Comparison of ENCODE assay signal across 1 cellular context in the genomic region with DNA sequence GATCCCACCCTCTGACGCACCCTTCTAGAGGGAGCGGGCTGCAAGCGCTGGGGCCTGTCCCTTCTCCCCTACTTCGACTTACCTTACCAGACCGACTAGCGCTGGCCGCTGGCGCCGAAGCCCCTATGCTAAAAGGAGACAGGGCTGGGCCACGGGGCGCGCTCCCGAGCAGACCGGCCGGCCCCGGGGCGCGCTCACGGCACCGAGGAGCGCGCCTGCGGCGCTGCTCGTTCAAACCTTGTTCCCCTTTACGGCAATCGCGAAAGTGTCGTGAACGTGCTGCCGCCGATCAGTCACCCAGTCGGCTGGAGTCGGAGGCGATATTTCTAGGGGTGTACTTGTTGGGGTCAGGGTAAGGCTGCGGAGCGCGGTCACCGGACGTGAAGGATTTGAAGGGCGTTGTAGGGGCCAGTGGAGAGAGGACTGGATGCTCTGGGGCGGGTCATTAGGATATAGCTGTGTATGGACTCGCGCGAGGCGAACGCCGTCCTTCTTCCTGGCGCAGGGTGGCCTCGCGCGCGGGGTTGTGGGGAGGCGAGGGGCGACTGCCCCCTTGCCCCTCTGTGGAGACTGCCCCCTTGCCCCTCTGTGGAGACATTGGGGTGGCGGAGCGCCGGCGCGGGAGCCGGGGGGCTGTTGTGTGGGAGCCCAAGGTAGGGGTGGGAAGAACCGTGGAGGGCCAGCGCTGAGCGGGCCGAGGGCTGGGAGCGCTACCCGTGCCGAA.
TF ChIP-seq lines count a peak whose summit lies in the region.

A gene (plus strand): TSS at position 268 of the 724 bp plus-strand sequence. CDS start 7,492 bp downstream, outside the sequence.
A gene (minus strand): TSS at position 138 of the 724 bp plus-strand sequence. CDS start 8,539 bp downstream, outside the sequence.

TF ChIP-seq in HEK293, 187 proteins besides CTCF, POLR2A, EP300 and RAD21 (continued from another document):
- TF ChIP-seq, protein P1, sequence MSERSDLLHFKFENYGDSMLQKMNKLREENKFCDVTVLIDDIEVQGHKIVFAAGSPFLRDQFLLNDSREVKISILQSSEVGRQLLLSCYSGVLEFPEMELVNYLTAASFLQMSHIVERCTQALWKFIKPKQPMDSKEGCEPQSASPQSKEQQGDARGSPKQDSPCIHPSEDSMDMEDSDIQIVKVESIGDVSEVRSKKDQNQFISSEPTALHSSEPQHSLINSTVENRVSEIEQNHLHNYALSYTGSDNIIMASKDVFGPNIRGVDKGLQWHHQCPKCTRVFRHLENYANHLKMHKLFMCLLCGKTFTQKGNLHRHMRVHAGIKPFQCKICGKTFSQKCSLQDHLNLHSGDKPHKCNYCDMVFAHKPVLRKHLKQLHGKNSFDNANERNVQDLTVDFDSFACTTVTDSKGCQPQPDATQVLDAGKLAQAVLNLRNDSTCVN (tag by site-specific recombination; optimal IDR thresholded peaks at IDR 0.05): peak; percentile 97
- TF ChIP-seq ZIC2 (tag by site-specific recombination; IDR thresholded peaks at IDR 0.05) (peak; percentile 53), ZNF121 (tag by site-specific recombination; IDR thresholded peaks at IDR 0.05) (0 out of 2 replicates have a peak, but pooled peaks have one; percentile 47), GLIS1 (tag by site-specific recombination; IDR thresholded peaks at IDR 0.05) (no peak), ZSCAN30 (tag by site-specific recombination; IDR thresholded peaks at IDR 0.05) (peak; percentile 86), OSR2 (tag by site-specific recombination; IDR thresholded peaks at IDR 0.05) (no peak), ZNF335 (tag by site-specific recombination; conservative IDR thresholded peaks at IDR 0.05) (peak; percentile 97), SP3 (tag by site-specific recombination; IDR thresholded peaks at IDR 0.05) (peak; percentile 53), ZBTB48 (tag by site-specific recombination; IDR thresholded peaks at IDR 0.05) (peak; percentile 63), ZNF501 (tag by site-specific recombination; IDR thresholded peaks at IDR 0.05) (peak; percentile 81), ZNF416 (tag by site-specific recombination; IDR thresholded peaks at IDR 0.05) (no peak), KLF16 (tag by site-specific recombination; IDR thresholded peaks at IDR 0.05) (0 out of 2 replicates have a peak, but pooled peaks have one; percentile 12), ZSCAN16 (tag by site-specific recombination; IDR thresholded peaks at IDR 0.05) (no peak), ZNF529 (tag by site-specific recombination; IDR thresholded peaks at IDR 0.05; ENCODE audit: insufficient replicate concordance) (no peak), ZNF660 (tag by site-specific recombination; IDR thresholded peaks at IDR 0.05) (no peak; the same call in 1 of the 2 replicates), ZNF16 (tag by site-specific recombination; IDR thresholded peaks at IDR 0.05; ENCODE audit: low read depth) (no peak), ZBTB21 (tag by site-specific recombination; IDR thresholded peaks at IDR 0.05) (no peak)
- TF ChIP-seq, protein P2, sequence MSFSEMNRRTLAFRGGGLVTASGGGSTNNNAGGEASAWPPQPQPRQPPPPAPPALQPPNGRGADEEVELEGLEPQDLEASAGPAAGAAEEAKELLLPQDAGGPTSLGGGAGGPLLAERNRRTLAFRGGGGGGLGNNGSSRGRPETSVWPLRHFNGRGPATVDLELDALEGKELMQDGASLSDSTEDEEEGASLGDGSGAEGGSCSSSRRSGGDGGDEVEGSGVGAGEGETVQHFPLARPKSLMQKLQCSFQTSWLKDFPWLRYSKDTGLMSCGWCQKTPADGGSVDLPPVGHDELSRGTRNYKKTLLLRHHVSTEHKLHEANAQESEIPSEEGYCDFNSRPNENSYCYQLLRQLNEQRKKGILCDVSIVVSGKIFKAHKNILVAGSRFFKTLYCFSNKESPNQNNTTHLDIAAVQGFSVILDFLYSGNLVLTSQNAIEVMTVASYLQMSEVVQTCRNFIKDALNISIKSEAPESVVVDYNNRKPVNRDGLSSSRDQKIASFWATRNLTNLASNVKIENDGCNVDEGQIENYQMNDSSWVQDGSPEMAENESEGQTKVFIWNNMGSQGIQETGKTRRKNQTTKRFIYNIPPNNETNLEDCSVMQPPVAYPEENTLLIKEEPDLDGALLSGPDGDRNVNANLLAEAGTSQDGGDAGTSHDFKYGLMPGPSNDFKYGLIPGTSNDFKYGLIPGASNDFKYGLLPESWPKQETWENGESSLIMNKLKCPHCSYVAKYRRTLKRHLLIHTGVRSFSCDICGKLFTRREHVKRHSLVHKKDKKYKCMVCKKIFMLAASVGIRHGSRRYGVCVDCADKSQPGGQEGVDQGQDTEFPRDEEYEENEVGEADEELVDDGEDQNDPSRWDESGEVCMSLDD (tag by site-specific recombination; IDR thresholded peaks at IDR 0.05): peak; percentile 84; the same call in 1 of the 2 replicates
- TF ChIP-seq, protein P3, sequence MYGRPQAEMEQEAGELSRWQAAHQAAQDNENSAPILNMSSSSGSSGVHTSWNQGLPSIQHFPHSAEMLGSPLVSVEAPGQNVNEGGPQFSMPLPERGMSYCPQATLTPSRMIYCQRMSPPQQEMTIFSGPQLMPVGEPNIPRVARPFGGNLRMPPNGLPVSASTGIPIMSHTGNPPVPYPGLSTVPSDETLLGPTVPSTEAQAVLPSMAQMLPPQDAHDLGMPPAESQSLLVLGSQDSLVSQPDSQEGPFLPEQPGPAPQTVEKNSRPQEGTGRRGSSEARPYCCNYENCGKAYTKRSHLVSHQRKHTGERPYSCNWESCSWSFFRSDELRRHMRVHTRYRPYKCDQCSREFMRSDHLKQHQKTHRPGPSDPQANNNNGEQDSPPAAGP (tag by site-specific recombination; IDR thresholded peaks at IDR 0.05): peak; percentile 60; the same call in 1 of the 2 replicates
- TF ChIP-seq, protein P4, sequence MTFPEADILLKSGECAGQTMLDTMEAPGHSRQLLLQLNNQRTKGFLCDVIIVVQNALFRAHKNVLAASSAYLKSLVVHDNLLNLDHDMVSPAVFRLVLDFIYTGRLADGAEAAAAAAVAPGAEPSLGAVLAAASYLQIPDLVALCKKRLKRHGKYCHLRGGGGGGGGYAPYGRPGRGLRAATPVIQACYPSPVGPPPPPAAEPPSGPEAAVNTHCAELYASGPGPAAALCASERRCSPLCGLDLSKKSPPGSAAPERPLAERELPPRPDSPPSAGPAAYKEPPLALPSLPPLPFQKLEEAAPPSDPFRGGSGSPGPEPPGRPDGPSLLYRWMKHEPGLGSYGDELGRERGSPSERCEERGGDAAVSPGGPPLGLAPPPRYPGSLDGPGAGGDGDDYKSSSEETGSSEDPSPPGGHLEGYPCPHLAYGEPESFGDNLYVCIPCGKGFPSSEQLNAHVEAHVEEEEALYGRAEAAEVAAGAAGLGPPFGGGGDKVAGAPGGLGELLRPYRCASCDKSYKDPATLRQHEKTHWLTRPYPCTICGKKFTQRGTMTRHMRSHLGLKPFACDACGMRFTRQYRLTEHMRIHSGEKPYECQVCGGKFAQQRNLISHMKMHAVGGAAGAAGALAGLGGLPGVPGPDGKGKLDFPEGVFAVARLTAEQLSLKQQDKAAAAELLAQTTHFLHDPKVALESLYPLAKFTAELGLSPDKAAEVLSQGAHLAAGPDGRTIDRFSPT (tag by site-specific recombination; IDR thresholded peaks at IDR 0.05): peak; percentile 86
- TF ChIP-seq, protein P5, sequence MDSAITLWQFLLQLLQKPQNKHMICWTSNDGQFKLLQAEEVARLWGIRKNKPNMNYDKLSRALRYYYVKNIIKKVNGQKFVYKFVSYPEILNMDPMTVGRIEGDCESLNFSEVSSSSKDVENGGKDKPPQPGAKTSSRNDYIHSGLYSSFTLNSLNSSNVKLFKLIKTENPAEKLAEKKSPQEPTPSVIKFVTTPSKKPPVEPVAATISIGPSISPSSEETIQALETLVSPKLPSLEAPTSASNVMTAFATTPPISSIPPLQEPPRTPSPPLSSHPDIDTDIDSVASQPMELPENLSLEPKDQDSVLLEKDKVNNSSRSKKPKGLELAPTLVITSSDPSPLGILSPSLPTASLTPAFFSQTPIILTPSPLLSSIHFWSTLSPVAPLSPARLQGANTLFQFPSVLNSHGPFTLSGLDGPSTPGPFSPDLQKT (IDR thresholded peaks at IDR 0.05; ENCODE audit: borderline replicate concordance, low read depth, low read length): no peak
- TF ChIP-seq, protein P6, sequence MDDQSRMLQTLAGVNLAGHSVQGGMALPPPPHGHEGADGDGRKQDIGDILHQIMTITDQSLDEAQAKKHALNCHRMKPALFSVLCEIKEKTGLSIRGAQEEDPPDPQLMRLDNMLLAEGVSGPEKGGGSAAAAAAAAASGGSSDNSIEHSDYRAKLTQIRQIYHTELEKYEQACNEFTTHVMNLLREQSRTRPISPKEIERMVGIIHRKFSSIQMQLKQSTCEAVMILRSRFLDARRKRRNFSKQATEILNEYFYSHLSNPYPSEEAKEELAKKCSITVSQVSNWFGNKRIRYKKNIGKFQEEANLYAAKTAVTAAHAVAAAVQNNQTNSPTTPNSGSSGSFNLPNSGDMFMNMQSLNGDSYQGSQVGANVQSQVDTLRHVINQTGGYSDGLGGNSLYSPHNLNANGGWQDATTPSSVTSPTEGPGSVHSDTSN (CRISPR knock-in tag; IDR thresholded peaks at IDR 0.05): 0 out of 2 replicates have a peak, but pooled peaks have one; percentile 45
- TF ChIP-seq, protein P7, sequence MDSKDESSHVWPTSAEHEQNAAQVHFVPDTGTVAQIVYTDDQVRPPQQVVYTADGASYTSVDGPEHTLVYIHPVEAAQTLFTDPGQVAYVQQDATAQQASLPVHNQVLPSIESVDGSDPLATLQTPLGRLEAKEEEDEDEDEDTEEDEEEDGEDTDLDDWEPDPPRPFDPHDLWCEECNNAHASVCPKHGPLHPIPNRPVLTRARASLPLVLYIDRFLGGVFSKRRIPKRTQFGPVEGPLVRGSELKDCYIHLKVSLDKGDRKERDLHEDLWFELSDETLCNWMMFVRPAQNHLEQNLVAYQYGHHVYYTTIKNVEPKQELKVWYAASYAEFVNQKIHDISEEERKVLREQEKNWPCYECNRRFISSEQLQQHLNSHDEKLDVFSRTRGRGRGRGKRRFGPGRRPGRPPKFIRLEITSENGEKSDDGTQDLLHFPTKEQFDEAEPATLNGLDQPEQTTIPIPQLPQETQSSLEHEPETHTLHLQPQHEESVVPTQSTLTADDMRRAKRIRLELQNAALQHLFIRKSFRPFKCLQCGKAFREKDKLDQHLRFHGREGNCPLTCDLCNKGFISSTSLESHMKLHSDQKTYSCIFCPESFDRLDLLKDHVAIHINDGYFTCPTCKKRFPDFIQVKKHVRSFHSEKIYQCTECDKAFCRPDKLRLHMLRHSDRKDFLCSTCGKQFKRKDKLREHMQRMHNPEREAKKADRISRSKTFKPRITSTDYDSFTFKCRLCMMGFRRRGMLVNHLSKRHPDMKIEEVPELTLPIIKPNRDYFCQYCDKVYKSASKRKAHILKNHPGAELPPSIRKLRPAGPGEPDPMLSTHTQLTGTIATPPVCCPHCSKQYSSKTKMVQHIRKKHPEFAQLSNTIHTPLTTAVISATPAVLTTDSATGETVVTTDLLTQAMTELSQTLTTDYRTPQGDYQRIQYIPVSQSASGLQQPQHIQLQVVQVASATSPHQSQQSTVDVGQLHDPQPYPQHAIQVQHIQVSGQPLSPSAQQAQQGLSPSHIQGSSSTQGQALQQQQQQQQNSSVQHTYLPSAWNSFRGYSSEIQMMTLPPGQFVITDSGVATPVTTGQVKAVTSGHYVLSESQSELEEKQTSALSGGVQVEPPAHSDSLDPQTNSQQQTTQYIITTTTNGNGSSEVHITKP (tag by site-specific recombination; IDR thresholded peaks at IDR 0.05): peak; percentile 35
- TF ChIP-seq, protein P8, sequence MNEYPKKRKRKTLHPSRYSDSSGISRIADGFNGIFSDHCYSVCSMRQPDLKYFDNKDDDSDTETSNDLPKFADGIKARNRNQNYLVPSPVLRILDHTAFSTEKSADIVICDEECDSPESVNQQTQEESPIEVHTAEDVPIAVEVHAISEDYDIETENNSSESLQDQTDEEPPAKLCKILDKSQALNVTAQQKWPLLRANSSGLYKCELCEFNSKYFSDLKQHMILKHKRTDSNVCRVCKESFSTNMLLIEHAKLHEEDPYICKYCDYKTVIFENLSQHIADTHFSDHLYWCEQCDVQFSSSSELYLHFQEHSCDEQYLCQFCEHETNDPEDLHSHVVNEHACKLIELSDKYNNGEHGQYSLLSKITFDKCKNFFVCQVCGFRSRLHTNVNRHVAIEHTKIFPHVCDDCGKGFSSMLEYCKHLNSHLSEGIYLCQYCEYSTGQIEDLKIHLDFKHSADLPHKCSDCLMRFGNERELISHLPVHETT (tag by site-specific recombination; IDR thresholded peaks at IDR 0.05): peak; percentile 60; the same call in 1 of the 2 replicates
- TF ChIP-seq, protein P9, sequence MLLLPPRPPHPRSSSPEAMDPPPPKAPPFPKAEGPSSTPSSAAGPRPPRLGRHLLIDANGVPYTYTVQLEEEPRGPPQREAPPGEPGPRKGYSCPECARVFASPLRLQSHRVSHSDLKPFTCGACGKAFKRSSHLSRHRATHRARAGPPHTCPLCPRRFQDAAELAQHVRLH (tag by site-specific recombination; IDR thresholded peaks at IDR 0.05): no peak
